ENCODE assay signal across 8 cellular contexts in genomic region chr9:129964901-129965734, GRCh38.
DNase-seq lines count a peak whose midpoint lies in the region; TF ChIP-seq lines count a peak whose summit lies in the region.
"Had no signal": no experiment of that assay in that cellular context is flagged by ENCODE, and none has a peak within 500 bp of the region (broad histone marks: within the 10 kb centered on the region; RNA-seq: fewer than 3 reads in every experiment).

No MANE protein-coding gene starts in this region.

- no peak overlapping the region for H3K4me3 ChIP-seq in adrenal gland
- no peak overlapping the region for H3K4me3 ChIP-seq in hepatocyte
- no peak overlapping the region for H3K4me3 ChIP-seq in stomach

- H3K27me3 ChIP-seq in adrenal gland (no peaks in the 10 kb centered on the region), hepatocyte (no peaks in the 10 kb centered on the region), stomach (no peaks in the 10 kb centered on the region)

- no peak for TF ChIP-seq CTCF in adrenal gland (IDR thresholded peaks at IDR 0.05)
- TF ChIP-seq CTCF in hepatocyte (IDR thresholded peaks at IDR 0.05; ENCODE audit: poor library complexity), result no peak
- no peak for TF ChIP-seq CTCF in stomach (IDR thresholded peaks at IDR 0.05)

- no peak for TF ChIP-seq EP300 in stomach (IDR thresholded peaks at IDR 0.05)

- DNase-seq in HCEC 1CT (peak; percentile 84), adrenal gland (peak in 1 of 7 donors; percentile 37), hepatocyte (ENCODE audit: low spot score) (no peak), stomach (no peak), glomerular visceral epithelial cell (ENCODE audit: extremely low spot score) (no peak)
- no peak for DNase-seq in activated effector memory CD4-positive, alpha-beta T cell treated with Interleukin-2 at 50 U/mL for 16 hours
- no peak for DNase-seq in stimulated activated CD4-positive, alpha-beta T cell treated with anti-CD3 and anti-CD28 coated beads, Interleukin-4, amount 100 ng/mL, for 24 hours
- DNase-seq: stimulated activated CD4-positive, alpha-beta T cell treated with anti-CD3 and anti-CD28 coated beads, Interleukin-4, amount 100 ng/mL, for 1 hour had no signal

- H3K36me3 ChIP-seq in adrenal gland (replicated peaks in 1 of 2) (no peaks in the 10 kb centered on the region), hepatocyte (replicated peaks; ENCODE audit: insufficient read depth, low read depth) (no peaks in the 10 kb centered on the region), stomach (peaks cover 0 to 18% (median 6%) of the 10 kb centered on the region in 4 donors)

- WGBS in adrenal gland, 4 donors, result 83 to 89% (median 86%) methylated on average over 21 of the region's 21 CpGs
- WGBS in hepatocyte (ENCODE audit: low lambda C conversion rate, missing lambda C conversion rate), result 76% methylated on average over 21 of the region's 21 CpGs
- 75 to 82% (median 80%) methylated on average over 21 of the region's 21 CpGs for WGBS in stomach, 5 donors

- H4K20me1 ChIP-seq in hepatocyte (ENCODE audit: insufficient read depth, poor library complexity, severe bottlenecking), result no peaks in the 10 kb centered on the region

- no peaks in the 10 kb centered on the region for H3K9me2 ChIP-seq in hepatocyte (replicated peaks; ENCODE audit: insufficient read depth)

- no peak for TF ChIP-seq POLR2A in adrenal gland (IDR thresholded peaks at IDR 0.05)
- TF ChIP-seq POLR2A in stomach (IDR thresholded peaks at IDR 0.05), result no peak

- H3K4me1 ChIP-seq in adrenal gland (replicated peaks in 1 of 2) (peaks cover 11 to 33% of the 10 kb centered on the region in 2 donors), hepatocyte (ENCODE audit: insufficient read depth) (peaks cover 25% of the 10 kb centered on the region), stomach (peaks cover 33 to 92% (median 53%) of the 10 kb centered on the region in 4 donors)

- H3K9me3 ChIP-seq in adrenal gland (replicated peaks in 1 of 3), result no peaks in the 10 kb centered on the region
- H3K9me3 ChIP-seq in hepatocyte (ENCODE audit: low read depth), result no peaks in the 10 kb centered on the region
- no peaks in the 10 kb centered on the region for H3K9me3 ChIP-seq in stomach

- H3K27ac ChIP-seq in adrenal gland (peak overlapping the region in 3 of 5 donors; percentile 26 to 87 (median 55)), hepatocyte (peak overlapping the region; percentile 80), stomach (peak overlapping the region; percentile 46 to 92 (median 89))

- intact Hi-C loops in adrenal gland (cut with DNase I) (no loop called here), stomach (cut with DNase I; ENCODE audit: low total_unique reads) (no loop called here)

- peaks cover 1% of the 10 kb centered on the region for H3K79me2 ChIP-seq in hepatocyte

- no peak overlapping the region for H3K4me2 ChIP-seq in hepatocyte

- H2AFZ ChIP-seq in hepatocyte, result no peak overlapping the region
